In genomic region chr16:13076878-13077277, GRCh38 we compare ENCODE assay signal across 29 cellular contexts.
"Had no signal": no experiment of that assay in that cellular context is flagged by ENCODE, and none has a peak within 500 bp of the region (broad histone marks: within the 10 kb centered on the region; RNA-seq: fewer than 3 reads in every experiment).

No MANE protein-coding gene starts in this region.

- H3K4me3 ChIP-seq: MG63, PC-9, SJCRH30, SK-N-MC had no signal

- H3K4me2 ChIP-seq: PC-9 had no signal

- DNase-seq: Kasumi-1, MG63, NCI-H1048, NCI-H1092 treated with DMSO at 0.1 percent for 48 hours, NCI-H1417, NCI-H1436, NCI-H1694, NCI-H187, NCI-H1930, NCI-H2029 treated with DMSO at 0.1 percent for 48 hours, NCI-H2081 treated with DMSO at 0.1 percent for 48 hours, NCI-H2171 treated with DMSO at 0.1 percent for 48 hours, NCI-H2227 treated with DMSO at 0.1 percent for 48 hours, NCI-H345, NCI-H446, NCI-H510A treated with DMSO at 0.1 percent for 48 hours, NCI-H524 treated with DMSO at 0.1 percent for 48 hours, NCI-H526 treated with DMSO at 0.1 percent for 48 hours, NCI-H774, PC-9, SHP77, SIG-M5, SJCRH30 had no signal

- H3K4me1 ChIP-seq: SJCRH30 had no signal

- FAIRE-seq: RCC 7860 had no signal

- H3K36me3 ChIP-seq: MG63, SJCRH30 had no signal

- H3K27me3 ChIP-seq: MG63, SJCRH30 had no signal

- ATAC-seq: Panc1, Right ventricle myocardium inferior, SK-N-SH treated with all-trans-retinoic acid at 6 μM for 48 hours had no signal

- H3K27ac ChIP-seq: PC-9, RWPE1, SJCRH30, SK-N-MC had no signal

- H3K9me3 ChIP-seq: MG63, SJCRH30 had no signal

- H2AFZ ChIP-seq: PC-9 had no signal
